Comparison of ENCODE assay signal across 21 cellular contexts in the genomic region with DNA sequence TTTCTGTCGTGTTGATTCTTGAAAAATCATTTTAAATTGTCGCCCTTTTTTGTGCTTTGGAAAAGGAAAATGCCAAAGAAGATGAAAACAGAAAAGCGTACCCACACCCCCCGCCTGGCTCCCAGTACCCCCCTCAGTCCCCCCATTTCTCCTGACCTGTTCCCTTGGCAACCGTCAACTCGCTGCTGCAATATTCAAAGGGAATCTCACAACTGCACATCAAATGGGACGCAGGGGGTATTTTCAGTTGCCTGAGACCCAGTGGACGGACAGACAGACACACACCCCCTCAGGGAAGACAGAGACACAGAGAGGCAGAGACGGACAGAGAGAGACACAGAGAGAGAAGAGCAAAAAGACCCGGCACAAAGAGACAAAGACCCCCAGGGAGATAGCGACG.
"Had no signal": no experiment of that assay in that cellular context is flagged by ENCODE, and none has a peak within 500 bp of the region (broad histone marks: within the 10 kb centered on the region; RNA-seq: fewer than 3 reads in every experiment).

No MANE protein-coding gene starts in this region.

- H3K4me3 Mint-ChIP-seq: activated CD8-positive, alpha-beta T cell treated with anti-CD3 and anti-CD28 coated beads for 36 hours; activated naive CD4-positive, alpha-beta T cell treated with anti-CD3 and anti-CD28 coated beads, Interleukin-2, amount 50 U/mL, for 24 hours; activated T-cell treated with anti-CD3 and anti-CD28 coated beads, Interleukin-2, amount 50 U/mL, for 72 hours had no signal

- H3K27me3 ChIP-seq: SJSA1 had no signal

- H3K9me3 ChIP-seq: MG63, SJSA1 had no signal

- H3K36me3 Mint-ChIP-seq: activated naive CD4-positive, alpha-beta T cell treated with anti-CD3 and anti-CD28 coated beads, Interleukin-2, amount 50 U/mL, for 24 hours had no signal

- DNase-seq: activated CD4-positive, alpha-beta T cell treated with anti-CD3 and anti-CD28 coated beads for 4 hours; activated CD8-positive, alpha-beta memory T cell treated with anti-CD3 and anti-CD28 coated beads, Interleukin-2, amount 50 U/mL, for 4 hours; activated CD8-positive, alpha-beta T cell treated with anti-CD3 and anti-CD28 coated beads for 36 hours; activated naive CD4-positive, alpha-beta T cell; activated T-cell treated with anti-CD3 and anti-CD28 coated beads, Interleukin-2, amount 50 U/mL, for 72 hours; aorta; MG63; NCI-H1105; NCI-H146; NCI-H1930; NCI-H446; PC-3; SHP77; SW 1271 had no signal

- H3K27ac Mint-ChIP-seq: activated CD8-positive, alpha-beta T cell treated with anti-CD3 and anti-CD28 coated beads for 36 hours; activated naive CD4-positive, alpha-beta T cell treated with anti-CD3 and anti-CD28 coated beads, Interleukin-2, amount 50 U/mL, for 24 hours; activated T-cell treated with anti-CD3 and anti-CD28 coated beads, Interleukin-2, amount 50 U/mL, for 72 hours; activated T-helper 2 cell treated with anti-CD3 and anti-CD28 coated beads, Interferon-gamma antibody, Interleukin-2, Interleukin-4, amounts not matched to agents 10 μg/mL and 5 μg/mL and 100 μg/mL, durations not matched to agents 14 hours and 24 hours and 36 hours had no signal

- H3K4me1 ChIP-seq: SJSA1 had no signal

- H3K4me3 ChIP-seq: MG63, SJSA1 had no signal

- H3K27ac ChIP-seq: KMS-11, SJSA1 had no signal

- H3K4me1 Mint-ChIP-seq: activated naive CD4-positive, alpha-beta T cell treated with anti-CD3 and anti-CD28 coated beads, Interleukin-2, amount 50 U/mL, for 24 hours had no signal

- H3K36me3 ChIP-seq: MG63, SJSA1 had no signal

- H3K9ac ChIP-seq: KMS-11 had no signal

- ATAC-seq: activated CD4-positive, CD25-positive, alpha-beta regulatory T cell treated with anti-CD3 and anti-CD28 coated beads, Interleukin-2, amount 50 U/mL, for 24 hours; activated CD8-positive, alpha-beta T cell treated with anti-CD3 and anti-CD28 coated beads for 36 hours; activated T-cell treated with anti-CD3 and anti-CD28 coated beads, Interleukin-2, amount 50 U/mL, for 72 hours; HepG2; PC-3; SK-N-SH treated with all-trans-retinoic acid at 6 μM for 48 hours had no signal

- H3K9me3 Mint-ChIP-seq: activated CD8-positive, alpha-beta T cell treated with anti-CD3 and anti-CD28 coated beads for 36 hours; activated naive CD4-positive, alpha-beta T cell treated with anti-CD3 and anti-CD28 coated beads, Interleukin-2, amount 50 U/mL, for 24 hours; activated T-cell treated with anti-CD3 and anti-CD28 coated beads, Interleukin-2, amount 50 U/mL, for 72 hours; activated T-helper 2 cell treated with anti-CD3 and anti-CD28 coated beads, Interferon-gamma antibody, Interleukin-2, Interleukin-4, amounts not matched to agents 10 μg/mL and 5 μg/mL and 100 μg/mL, durations not matched to agents 14 hours and 24 hours and 36 hours had no signal
